ENCODE assay signal across 8 cellular contexts in genomic region chr20:5119435-5120188, GRCh38. TPM values are rescaled to one million over a fixed set of nuclear protein-coding genes. Genes with fewer than 3 reads are reported as not detected.
DNase-seq lines count a peak whose midpoint lies in the region; ATAC-seq, FAIRE-seq and TF ChIP-seq lines count a peak whose summit lies in the region.

TSS of gene PCNA (minus strand) at chr20:5119958. CDS start at chr20:5119798, 160 bp downstream.

- peak; percentile 96 for ATAC-seq in HG02852 (IDR thresholded peaks at IDR 0.05; ENCODE audit: unreplicated experiment)

- H3K36me3 ChIP-seq in adrenal gland (replicated peaks in 1 of 2) = peaks cover 0 to 27% of the 10 kb centered on the region in 2 donors

- TF ChIP-seq POLR2A in GM12892 (IDR thresholded peaks at IDR 0.05; ENCODE audit: low read depth, low read length) (peak; percentile 99), adrenal gland (IDR thresholded peaks at IDR 0.05) (peak; percentile 68 to 96)

- H3K27me3 ChIP-seq in adrenal gland = no peaks in the 10 kb centered on the region

- peak; percentile 94 for DNase-seq in GM12892 (ENCODE audit: insufficient read length)
- peak; percentile 99 for DNase-seq in NCI-H146 (lab: John Stamatoyannopoulos, UW)
- peak; percentile 88 to 99 (median 93) for DNase-seq in T-helper 1 cell
- peak; percentile 95 to 99 (median 97) for DNase-seq in adrenal gland
- peak; percentile 98 for DNase-seq in cardiac septum (ENCODE audit: low spot score)
- DNase-seq in pons (ENCODE audit: low spot score) = peak; percentile 97
- DNase-seq in type B pancreatic cell (ENCODE audit: extremely low spot score, unreplicated experiment) = peak; percentile 95

- H3K36me3 Mint-ChIP-seq in type B pancreatic cell = peaks cover 14% of the 10 kb centered on the region

- WGBS in adrenal gland, 4 donors = 0% methylated on average over 5 to 72 of the region's 72 CpGs

- H3K4me1 Mint-ChIP-seq in type B pancreatic cell (ENCODE audit: unreplicated experiment) = peaks cover 29% of the 10 kb centered on the region

- peak within 1 kb of the TSS; percentile 54 to 85 (median 72) for H3K4me3 ChIP-seq in adrenal gland

- no peaks in the 10 kb centered on the region for H3K27me3 Mint-ChIP-seq in type B pancreatic cell

- H3K27ac ChIP-seq in adrenal gland = peak within 1 kb of the TSS; percentile 70 to 95 (median 88)

- H3K4me3 Mint-ChIP-seq in type B pancreatic cell = peak within 1 kb of the TSS; percentile 96

- no peaks in the 10 kb centered on the region for H3K9me3 Mint-ChIP-seq in type B pancreatic cell

- peaks cover 10 to 23% of the 10 kb centered on the region in 2 donors for H3K4me1 ChIP-seq in adrenal gland (replicated peaks in 1 of 2)

- intact Hi-C loops in adrenal gland (cut with DNase I) = no loop called here
- intact Hi-C loops in cardiac septum (cut with DNase I) = loop anchor here (10.0 kb wide), 1 partner anchor 325 kb away; no protein-coding TSS in a partner anchor

- TF ChIP-seq CTCF in adrenal gland (IDR thresholded peaks at IDR 0.05) (peak in 3 of 6 experiments; percentile 7 to 24 (median 17)), type B pancreatic cell (conservative IDR thresholded peaks at IDR 0.05) (no peak)

- H3K27ac Mint-ChIP-seq in type B pancreatic cell = peak within 1 kb of the TSS; percentile 96

- FAIRE-seq in GM12892 (lab: Jason Lieb, UNC) = peak; percentile 99

- no peaks in the 10 kb centered on the region for H3K9me3 ChIP-seq in adrenal gland (replicated peaks in 1 of 3)

RNA-seq across cellular contexts. Expression of gene PCNA, which starts in this region (rescaled TPM):
- polyA plus RNA-seq in GM12892 (2012; ENCODE audit: missing spikeins) = 449 TPM
- total RNA-seq in adrenal gland (10 to 100 TPM; 40.8 to 97.3 (median 48.6) TPM), cardiac septum (16.7 TPM), type B pancreatic cell (ENCODE audit: low replicate concordance) (128 and 180 TPM in 2 replicates)
- polyA plus RNA-seq in adrenal gland = 10 to 100 TPM; 23.5 to 63.8 (median 31.5) TPM

Comparison
In these comparisons a context has a peak if more than half of its experiments do, and no peak if none do; other contexts are left out.
1. Peak in every context shown above with its lines: DNase-seq, ATAC-seq, H3K4me3 ChIP-seq and H3K27ac ChIP-seq.